Comparison of ENCODE assay signal across 1 cellular context in the genomic region with DNA sequence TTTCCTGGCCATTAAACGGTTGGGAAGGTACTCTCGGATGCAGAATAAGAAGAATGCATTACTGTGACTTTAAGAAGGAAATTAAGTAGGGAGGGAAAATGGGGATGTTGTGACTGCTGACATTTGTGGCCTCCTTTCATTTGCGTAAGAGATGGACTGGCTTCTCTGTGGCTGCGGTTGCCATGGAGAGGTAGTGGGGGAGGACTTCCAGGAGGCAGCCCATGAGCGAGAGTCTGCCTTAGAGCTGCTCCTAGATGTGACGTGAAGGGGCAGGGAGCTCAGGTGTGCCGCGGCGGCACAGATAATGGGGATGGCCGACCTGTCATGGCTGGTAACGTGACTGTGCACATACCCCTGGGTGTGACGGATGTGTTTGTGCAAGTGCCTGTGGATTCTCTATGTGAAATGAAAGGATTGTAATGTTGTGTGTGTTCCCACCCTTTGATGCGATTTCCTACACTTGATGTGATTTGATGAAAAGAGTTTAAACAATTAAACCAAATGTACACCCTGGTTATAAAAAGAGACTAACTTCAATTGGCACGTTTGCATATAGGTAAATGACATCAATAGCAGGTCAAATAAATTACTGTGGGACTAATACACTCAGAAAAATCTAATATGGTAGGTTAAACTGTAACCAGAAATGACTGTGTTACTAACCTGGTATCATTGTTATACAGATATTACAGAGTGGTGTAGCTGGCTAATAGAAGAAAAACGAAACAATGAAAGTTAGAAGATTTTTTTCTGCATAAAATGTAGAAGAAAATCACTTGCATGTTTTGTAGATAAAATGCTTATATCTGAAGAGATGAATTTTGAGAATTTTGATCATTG.
TF ChIP-seq lines count a peak whose summit lies in the region.

No MANE protein-coding gene starts in this region.

TF ChIP-seq in H1, 55 proteins besides CTCF, POLR2A, EP300 and RAD21:
- TF ChIP-seq FOSL1 (IDR thresholded peaks at IDR 0.05; ENCODE audit: insufficient read depth, low read depth, low read length), result no peak
- TF ChIP-seq RBBP5 (IDR thresholded peaks at IDR 0.05; ENCODE audit: borderline replicate concordance, low read depth, low read length), result no peak
- no peak for TF ChIP-seq CBX8 (IDR thresholded peaks at IDR 0.05; ENCODE audit: borderline replicate concordance, low read depth, low read length)
- no peak for TF ChIP-seq JUND (IDR thresholded peaks at IDR 0.05; ENCODE audit: low read length)
- TF ChIP-seq, protein P1, sequence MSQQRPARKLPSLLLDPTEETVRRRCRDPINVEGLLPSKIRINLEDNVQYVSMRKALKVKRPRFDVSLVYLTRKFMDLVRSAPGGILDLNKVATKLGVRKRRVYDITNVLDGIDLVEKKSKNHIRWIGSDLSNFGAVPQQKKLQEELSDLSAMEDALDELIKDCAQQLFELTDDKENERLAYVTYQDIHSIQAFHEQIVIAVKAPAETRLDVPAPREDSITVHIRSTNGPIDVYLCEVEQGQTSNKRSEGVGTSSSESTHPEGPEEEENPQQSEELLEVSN (IDR thresholded peaks at IDR 0.05), result no peak
- no peak for TF ChIP-seq KDM5A (IDR thresholded peaks at IDR 0.05; ENCODE audit: low read length)
- TF ChIP-seq MAFK (IDR thresholded peaks at IDR 0.05; ENCODE audit: low read depth, low read length), result no peak
- TF ChIP-seq EGR1 (IDR thresholded peaks at IDR 0.05; ENCODE audit: borderline replicate concordance, low read depth, low read length), result no peak
- no peak for TF ChIP-seq ZNF274 (IDR thresholded peaks at IDR 0.05; ENCODE audit: borderline replicate concordance, extremely low read depth, low read length)
- no peak for TF ChIP-seq RFX5 (IDR thresholded peaks at IDR 0.05; ENCODE audit: borderline replicate concordance, low read depth, low read length)
- TF ChIP-seq BACH1 (IDR thresholded peaks at IDR 0.05; ENCODE audit: low read length), result 0 out of 2 replicates have a peak, but pooled peaks have one; percentile 36
- TF ChIP-seq SIN3A (conservative IDR thresholded peaks at IDR 0.05 in 1 of 2, IDR thresholded peaks at IDR 0.05 in 1 of 2; ENCODE audit: low read depth in 1 of 2, low read length in 2 of 2), result peak in 1 of 2 experiments; percentile 62; a peak in 1 of 4 replicates
- TF ChIP-seq SP4 (IDR thresholded peaks at IDR 0.05; ENCODE audit: low read length), result no peak
- no peak for TF ChIP-seq GTF2F1 (IDR thresholded peaks at IDR 0.05; ENCODE audit: borderline replicate concordance, low read depth, low read length)
- no peak for TF ChIP-seq TEAD4 (IDR thresholded peaks at IDR 0.05; ENCODE audit: low read depth, low read length)
- TF ChIP-seq NRF1 (IDR thresholded peaks at IDR 0.05; ENCODE audit: low read depth, low read length), result no peak
- no peak for TF ChIP-seq JUN (IDR thresholded peaks at IDR 0.05; ENCODE audit: low read depth, low read length)
- TF ChIP-seq SIRT6 (IDR thresholded peaks at IDR 0.05; ENCODE audit: low read length), result no peak
- no peak for TF ChIP-seq ATF2 (IDR thresholded peaks at IDR 0.05; ENCODE audit: low read length)
- no peak for TF ChIP-seq TCF12 (IDR thresholded peaks at IDR 0.05; ENCODE audit: low read depth, low read length)
- no peak for TF ChIP-seq POU5F1 (IDR thresholded peaks at IDR 0.05; ENCODE audit: low read depth, low read length)
- no peak for TF ChIP-seq CHD2 (IDR thresholded peaks at IDR 0.05; ENCODE audit: low read length)
- TF ChIP-seq, protein P2, sequence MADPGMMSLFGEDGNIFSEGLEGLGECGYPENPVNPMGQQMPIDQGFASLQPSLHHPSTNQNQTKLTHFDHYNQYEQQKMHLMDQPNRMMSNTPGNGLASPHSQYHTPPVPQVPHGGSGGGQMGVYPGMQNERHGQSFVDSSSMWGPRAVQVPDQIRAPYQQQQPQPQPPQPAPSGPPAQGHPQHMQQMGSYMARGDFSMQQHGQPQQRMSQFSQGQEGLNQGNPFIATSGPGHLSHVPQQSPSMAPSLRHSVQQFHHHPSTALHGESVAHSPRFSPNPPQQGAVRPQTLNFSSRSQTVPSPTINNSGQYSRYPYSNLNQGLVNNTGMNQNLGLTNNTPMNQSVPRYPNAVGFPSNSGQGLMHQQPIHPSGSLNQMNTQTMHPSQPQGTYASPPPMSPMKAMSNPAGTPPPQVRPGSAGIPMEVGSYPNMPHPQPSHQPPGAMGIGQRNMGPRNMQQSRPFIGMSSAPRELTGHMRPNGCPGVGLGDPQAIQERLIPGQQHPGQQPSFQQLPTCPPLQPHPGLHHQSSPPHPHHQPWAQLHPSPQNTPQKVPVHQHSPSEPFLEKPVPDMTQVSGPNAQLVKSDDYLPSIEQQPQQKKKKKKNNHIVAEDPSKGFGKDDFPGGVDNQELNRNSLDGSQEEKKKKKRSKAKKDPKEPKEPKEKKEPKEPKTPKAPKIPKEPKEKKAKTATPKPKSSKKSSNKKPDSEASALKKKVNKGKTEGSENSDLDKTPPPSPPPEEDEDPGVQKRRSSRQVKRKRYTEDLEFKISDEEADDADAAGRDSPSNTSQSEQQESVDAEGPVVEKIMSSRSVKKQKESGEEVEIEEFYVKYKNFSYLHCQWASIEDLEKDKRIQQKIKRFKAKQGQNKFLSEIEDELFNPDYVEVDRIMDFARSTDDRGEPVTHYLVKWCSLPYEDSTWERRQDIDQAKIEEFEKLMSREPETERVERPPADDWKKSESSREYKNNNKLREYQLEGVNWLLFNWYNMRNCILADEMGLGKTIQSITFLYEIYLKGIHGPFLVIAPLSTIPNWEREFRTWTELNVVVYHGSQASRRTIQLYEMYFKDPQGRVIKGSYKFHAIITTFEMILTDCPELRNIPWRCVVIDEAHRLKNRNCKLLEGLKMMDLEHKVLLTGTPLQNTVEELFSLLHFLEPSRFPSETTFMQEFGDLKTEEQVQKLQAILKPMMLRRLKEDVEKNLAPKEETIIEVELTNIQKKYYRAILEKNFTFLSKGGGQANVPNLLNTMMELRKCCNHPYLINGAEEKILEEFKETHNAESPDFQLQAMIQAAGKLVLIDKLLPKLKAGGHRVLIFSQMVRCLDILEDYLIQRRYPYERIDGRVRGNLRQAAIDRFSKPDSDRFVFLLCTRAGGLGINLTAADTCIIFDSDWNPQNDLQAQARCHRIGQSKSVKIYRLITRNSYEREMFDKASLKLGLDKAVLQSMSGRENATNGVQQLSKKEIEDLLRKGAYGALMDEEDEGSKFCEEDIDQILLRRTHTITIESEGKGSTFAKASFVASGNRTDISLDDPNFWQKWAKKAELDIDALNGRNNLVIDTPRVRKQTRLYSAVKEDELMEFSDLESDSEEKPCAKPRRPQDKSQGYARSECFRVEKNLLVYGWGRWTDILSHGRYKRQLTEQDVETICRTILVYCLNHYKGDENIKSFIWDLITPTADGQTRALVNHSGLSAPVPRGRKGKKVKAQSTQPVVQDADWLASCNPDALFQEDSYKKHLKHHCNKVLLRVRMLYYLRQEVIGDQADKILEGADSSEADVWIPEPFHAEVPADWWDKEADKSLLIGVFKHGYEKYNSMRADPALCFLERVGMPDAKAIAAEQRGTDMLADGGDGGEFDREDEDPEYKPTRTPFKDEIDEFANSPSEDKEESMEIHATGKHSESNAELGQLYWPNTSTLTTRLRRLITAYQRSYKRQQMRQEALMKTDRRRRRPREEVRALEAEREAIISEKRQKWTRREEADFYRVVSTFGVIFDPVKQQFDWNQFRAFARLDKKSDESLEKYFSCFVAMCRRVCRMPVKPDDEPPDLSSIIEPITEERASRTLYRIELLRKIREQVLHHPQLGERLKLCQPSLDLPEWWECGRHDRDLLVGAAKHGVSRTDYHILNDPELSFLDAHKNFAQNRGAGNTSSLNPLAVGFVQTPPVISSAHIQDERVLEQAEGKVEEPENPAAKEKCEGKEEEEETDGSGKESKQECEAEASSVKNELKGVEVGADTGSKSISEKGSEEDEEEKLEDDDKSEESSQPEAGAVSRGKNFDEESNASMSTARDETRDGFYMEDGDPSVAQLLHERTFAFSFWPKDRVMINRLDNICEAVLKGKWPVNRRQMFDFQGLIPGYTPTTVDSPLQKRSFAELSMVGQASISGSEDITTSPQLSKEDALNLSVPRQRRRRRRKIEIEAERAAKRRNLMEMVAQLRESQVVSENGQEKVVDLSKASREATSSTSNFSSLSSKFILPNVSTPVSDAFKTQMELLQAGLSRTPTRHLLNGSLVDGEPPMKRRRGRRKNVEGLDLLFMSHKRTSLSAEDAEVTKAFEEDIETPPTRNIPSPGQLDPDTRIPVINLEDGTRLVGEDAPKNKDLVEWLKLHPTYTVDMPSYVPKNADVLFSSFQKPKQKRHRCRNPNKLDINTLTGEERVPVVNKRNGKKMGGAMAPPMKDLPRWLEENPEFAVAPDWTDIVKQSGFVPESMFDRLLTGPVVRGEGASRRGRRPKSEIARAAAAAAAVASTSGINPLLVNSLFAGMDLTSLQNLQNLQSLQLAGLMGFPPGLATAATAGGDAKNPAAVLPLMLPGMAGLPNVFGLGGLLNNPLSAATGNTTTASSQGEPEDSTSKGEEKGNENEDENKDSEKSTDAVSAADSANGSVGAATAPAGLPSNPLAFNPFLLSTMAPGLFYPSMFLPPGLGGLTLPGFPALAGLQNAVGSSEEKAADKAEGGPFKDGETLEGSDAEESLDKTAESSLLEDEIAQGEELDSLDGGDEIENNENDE (IDR thresholded peaks at IDR 0.05; ENCODE audit: insufficient replicate concordance, low read length), result no peak
- peak; percentile 74 for TF ChIP-seq CEBPB (IDR thresholded peaks at IDR 0.05; ENCODE audit: low read depth, low read length)
- TF ChIP-seq SUZ12 (IDR thresholded peaks at IDR 0.05; ENCODE audit: low read length), result no peak
- TF ChIP-seq USF2 (IDR thresholded peaks at IDR 0.05; ENCODE audit: low read length), result no peak
- TF ChIP-seq RXRA (IDR thresholded peaks at IDR 0.05; ENCODE audit: insufficient read depth, low read depth, low read length), result no peak
- TF ChIP-seq HDAC6 (IDR thresholded peaks at IDR 0.05; ENCODE audit: low read depth, low read length), result no peak
- TF ChIP-seq, protein P3, sequence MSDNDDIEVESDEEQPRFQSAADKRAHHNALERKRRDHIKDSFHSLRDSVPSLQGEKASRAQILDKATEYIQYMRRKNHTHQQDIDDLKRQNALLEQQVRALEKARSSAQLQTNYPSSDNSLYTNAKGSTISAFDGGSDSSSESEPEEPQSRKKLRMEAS (IDR thresholded peaks at IDR 0.05), result 0 out of 2 replicates have a peak, but pooled peaks have one; percentile 24
- TF ChIP-seq EZH2 (IDR thresholded peaks at IDR 0.05; ENCODE audit: low read depth, low read length, severe bottlenecking), result no peak
- peak; percentile 80 for TF ChIP-seq CREB1 (IDR thresholded peaks at IDR 0.05)
- no peak for TF ChIP-seq KDM1A (IDR thresholded peaks at IDR 0.05; ENCODE audit: borderline replicate concordance, low read length)
- no peak for TF ChIP-seq TAF1 (IDR thresholded peaks at IDR 0.05; ENCODE audit: low read depth, low read length)
- TF ChIP-seq BRCA1 (IDR thresholded peaks at IDR 0.05; ENCODE audit: low read depth, low read length), result no peak
- no peak for TF ChIP-seq TAF7 (optimal IDR thresholded peaks at IDR 0.05; ENCODE audit: borderline replicate concordance, low read depth, low read length)
- peak; percentile 51; the same call in 1 of the 2 replicates for TF ChIP-seq TBP (IDR thresholded peaks at IDR 0.05; ENCODE audit: low read depth, low read length)
- TF ChIP-seq CHD1 (IDR thresholded peaks at IDR 0.05; ENCODE audit: low read depth, low read length), result no peak
- no peak for TF ChIP-seq SAP30 (IDR thresholded peaks at IDR 0.05; ENCODE audit: insufficient read depth, insufficient replicate concordance, low read length)
- no peak for TF ChIP-seq SIX5 (IDR thresholded peaks at IDR 0.05; ENCODE audit: low read depth, low read length)
- no peak for TF ChIP-seq CTBP2 (IDR thresholded peaks at IDR 0.05; ENCODE audit: borderline replicate concordance, insufficient read depth, insufficient read length, low read length)
- no peak for TF ChIP-seq CBX5 (IDR thresholded peaks at IDR 0.05; ENCODE audit: low read depth, low read length)
- TF ChIP-seq POLR2AphosphoS5 (IDR thresholded peaks at IDR 0.05; ENCODE audit: low read depth, low read length), result peak; percentile 44; the same call in 1 of the 2 replicates
- TF ChIP-seq GABPA (IDR thresholded peaks at IDR 0.05; ENCODE audit: borderline replicate concordance, insufficient read depth, low read length), result no peak
- no peak for TF ChIP-seq RNF2 (IDR thresholded peaks at IDR 0.05; ENCODE audit: borderline replicate concordance, low read depth, low read length, missing control alignments, poor library complexity, severe bottlenecking)
- TF ChIP-seq KDM4A (IDR thresholded peaks at IDR 0.05; ENCODE audit: low read depth, low read length, severe bottlenecking), result no peak
- TF ChIP-seq PHF8 (conservative IDR thresholded peaks at IDR 0.05; ENCODE audit: low read depth, low read length), result no peak
- peak; percentile 69 for TF ChIP-seq YY1 (IDR thresholded peaks at IDR 0.05; ENCODE audit: low read depth, low read length)
- TF ChIP-seq HDAC2 (IDR thresholded peaks at IDR 0.05; ENCODE audit: borderline replicate concordance in 1 of 2, low read depth in 2 of 2, low read length in 2 of 2), result no peak
- TF ChIP-seq SP2 (IDR thresholded peaks at IDR 0.05; ENCODE audit: low read length), result no peak
- TF ChIP-seq, protein P4, sequence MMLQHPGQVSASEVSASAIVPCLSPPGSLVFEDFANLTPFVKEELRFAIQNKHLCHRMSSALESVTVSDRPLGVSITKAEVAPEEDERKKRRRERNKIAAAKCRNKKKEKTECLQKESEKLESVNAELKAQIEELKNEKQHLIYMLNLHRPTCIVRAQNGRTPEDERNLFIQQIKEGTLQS (IDR thresholded peaks at IDR 0.05; ENCODE audit: insufficient read depth, low read depth, low read length), result no peak
- no peak for TF ChIP-seq SRF (IDR thresholded peaks at IDR 0.05; ENCODE audit: low read depth, low read length)
